In the genomic region with DNA sequence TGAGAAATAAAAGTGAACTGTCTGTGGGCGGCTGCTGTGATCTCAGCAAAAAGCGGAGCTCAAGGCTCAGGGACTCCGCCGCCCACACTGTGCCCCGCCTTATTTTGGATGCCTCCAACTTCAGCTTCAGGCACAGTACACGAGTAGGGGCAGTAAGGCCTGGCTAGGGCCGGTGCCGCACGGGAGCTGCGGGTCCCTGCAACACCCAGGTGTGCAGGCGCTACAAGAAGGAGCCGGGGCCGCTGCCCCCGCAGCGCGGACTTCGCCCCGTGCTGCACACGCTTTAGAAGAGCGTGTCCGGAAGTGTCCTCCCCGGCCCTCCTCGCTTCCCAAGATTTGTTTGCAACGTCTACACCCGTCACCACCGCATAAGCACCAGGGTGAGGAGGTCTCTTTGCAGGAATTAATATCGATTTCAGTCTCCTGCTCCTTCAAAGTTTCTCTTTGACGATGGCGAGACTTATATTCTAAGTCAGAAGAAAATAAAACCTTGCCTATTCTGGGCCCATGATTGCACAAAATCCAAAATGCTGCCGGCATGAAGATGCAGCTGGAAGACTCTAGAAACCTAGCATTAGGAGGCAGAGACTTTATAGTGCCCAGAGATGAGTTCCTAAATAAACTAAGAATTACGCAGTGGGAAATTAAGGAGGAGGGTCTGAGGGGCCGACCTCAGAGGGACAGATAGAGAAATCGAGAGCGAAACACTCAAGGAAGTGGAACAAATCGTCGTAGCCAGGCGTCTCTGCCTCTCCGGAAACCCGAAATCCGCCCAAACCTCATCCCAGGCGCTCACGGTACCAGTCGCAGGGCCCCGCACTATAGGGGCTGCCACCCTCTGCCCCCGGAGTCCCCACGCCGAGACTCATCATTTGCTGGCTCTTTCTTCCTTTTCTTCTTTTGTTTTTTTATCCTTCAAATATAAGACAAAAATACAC, we compare ENCODE assay signal across 12 cellular contexts. TPM values are rescaled to one million over a fixed set of nuclear protein-coding genes. Genes with fewer than 3 reads are reported as not detected.
A peak's percentile ranks its signal among the peaks of the same experiment; 100 is the strongest.
DNase-seq lines count a peak whose midpoint lies in the region; ATAC-seq, FAIRE-seq and TF ChIP-seq lines count a peak whose summit lies in the region.
"Had no signal": no experiment of that assay in that cellular context is flagged by ENCODE, and none has a peak within 500 bp of the region (broad histone marks: within the 10 kb centered on the region; RNA-seq: fewer than 3 reads in every experiment).

No MANE protein-coding gene starts in this region.

- POLR2A ChIA-PET in activated CD4-positive, alpha-beta memory T cell treated with anti-CD3 and anti-CD28 coated beads for 36 hours (lab: Charles Lee): no interaction called here
- POLR2A ChIA-PET in activated CD4-positive, alpha-beta memory T cell treated with anti-CD3 and anti-CD28 coated beads, Interleukin-2, amount 10 ng/mL, durations not matched to agents 7 days and 5 days (lab: Charles Lee): no interaction called here

- peaks cover 75% of the 10 kb centered on the region for H3K27me3 Mint-ChIP-seq in activated CD4-positive, alpha-beta memory T cell treated with anti-CD3 and anti-CD28 coated beads for 36 hours
- H3K27me3 Mint-ChIP-seq in activated CD4-positive, alpha-beta memory T cell treated with anti-CD3 and anti-CD28 coated beads, Interleukin-2, amount 10 ng/mL, durations not matched to agents 7 days and 5 days: peaks cover 73% of the 10 kb centered on the region
- peaks cover 86% of the 10 kb centered on the region for H3K27me3 Mint-ChIP-seq in activated T-cell treated with anti-CD3 and anti-CD28 coated beads, Interleukin-2, amount 50 U/mL, for 4 hours (ENCODE audit: low read depth)
- peaks cover 92% of the 10 kb centered on the region for H3K27me3 Mint-ChIP-seq in stimulated activated memory B cell treated with anti-CD40 and anti-IgM and Interleukin-4, amounts not matched to agents 10 μg/mL and 1 μg/mL and 100 μg/mL, for 72 hours

- no peak for FAIRE-seq in RCC 7860 (lab: Jason Lieb, UNC)

- H3K27me3 ChIP-seq in stomach: peaks cover 36 to 99% (median 71%) of the 10 kb centered on the region in 3 donors

- H3K27ac Mint-ChIP-seq in activated CD4-positive, alpha-beta memory T cell treated with anti-CD3 and anti-CD28 coated beads for 36 hours: no peak overlapping the region
- H3K27ac Mint-ChIP-seq in activated CD4-positive, alpha-beta memory T cell treated with anti-CD3 and anti-CD28 coated beads, Interleukin-2, amount 10 ng/mL, durations not matched to agents 7 days and 5 days: no peak overlapping the region
- no peak overlapping the region for H3K27ac Mint-ChIP-seq in stimulated activated memory B cell treated with anti-CD40 and anti-IgM and Interleukin-4, amounts not matched to agents 10 μg/mL and 1 μg/mL and 100 μg/mL, for 72 hours

- ATAC-seq in activated T-cell treated with anti-CD3 and anti-CD28 coated beads, Interleukin-2, amount 50 U/mL, for 4 hours: peak; percentile 19 to 32
- ATAC-seq in stimulated activated memory B cell treated with anti-CD40 and anti-IgM and Interleukin-4, amounts not matched to agents 10 μg/mL and 1 μg/mL and 100 μg/mL, for 72 hours: no peak

- peak overlapping the region; percentile 32 for H3K4me3 Mint-ChIP-seq in activated CD4-positive, alpha-beta memory T cell treated with anti-CD3 and anti-CD28 coated beads for 36 hours
- H3K4me3 Mint-ChIP-seq in activated CD4-positive, alpha-beta memory T cell treated with anti-CD3 and anti-CD28 coated beads, Interleukin-2, amount 10 ng/mL, durations not matched to agents 7 days and 5 days: no peak overlapping the region
- peak overlapping the region; percentile 50 for H3K4me3 Mint-ChIP-seq in activated T-cell treated with anti-CD3 and anti-CD28 coated beads, Interleukin-2, amount 50 U/mL, for 4 hours
- peak overlapping the region; percentile 33 for H3K4me3 Mint-ChIP-seq in stimulated activated memory B cell treated with anti-CD40 and anti-IgM and Interleukin-4, amounts not matched to agents 10 μg/mL and 1 μg/mL and 100 μg/mL, for 72 hours

- WGBS in stomach, 5 donors: 4 to 8% (median 5%) methylated on average over 41 to 47 of the region's 47 CpGs

- H3K27ac ChIP-seq in stomach: no peak overlapping the region
- H3K27ac ChIP-seq: SJSA1 had no signal

- intact Hi-C loops in activated CD4-positive, alpha-beta memory T cell treated with anti-CD3 and anti-CD28 coated beads for 36 hours (cut with micrococcal nuclease): no loop called here
- intact Hi-C loops in stomach (cut with DNase I; ENCODE audit: low total_unique reads): no loop called here

- TF ChIP-seq EP300 in stomach (IDR thresholded peaks at IDR 0.05): no peak

- H3K4me1 Mint-ChIP-seq in activated CD4-positive, alpha-beta memory T cell treated with anti-CD3 and anti-CD28 coated beads for 36 hours (ENCODE audit: low read depth): peaks cover 36% of the 10 kb centered on the region
- H3K4me1 Mint-ChIP-seq in activated CD4-positive, alpha-beta memory T cell treated with anti-CD3 and anti-CD28 coated beads, Interleukin-2, amount 10 ng/mL, durations not matched to agents 7 days and 5 days: peaks cover 9% of the 10 kb centered on the region
- peaks cover 31% of the 10 kb centered on the region for H3K4me1 Mint-ChIP-seq in activated T-cell treated with anti-CD3 and anti-CD28 coated beads, Interleukin-2, amount 50 U/mL, for 4 hours (ENCODE audit: low read depth)
- peaks cover 30% of the 10 kb centered on the region for H3K4me1 Mint-ChIP-seq in stimulated activated memory B cell treated with anti-CD40 and anti-IgM and Interleukin-4, amounts not matched to agents 10 μg/mL and 1 μg/mL and 100 μg/mL, for 72 hours

- CTCF ChIA-PET in activated CD4-positive, alpha-beta memory T cell treated with anti-CD3 and anti-CD28 coated beads for 36 hours (lab: Charles Lee): interaction anchor here (1.5 to 3.2 kb wide), 3 partner anchors 36 to 335 kb away, joined by 4 to 18 read pairs (median 9); no protein-coding TSS in a partner anchor
- CTCF ChIA-PET in activated CD4-positive, alpha-beta memory T cell treated with anti-CD3 and anti-CD28 coated beads, Interleukin-2, amount 10 ng/mL, durations not matched to agents 7 days and 5 days (lab: Charles Lee): interaction anchor here (1.3 to 1.8 kb wide), 3 partner anchors 32 to 43 kb away, joined by 3 to 11 read pairs (median 5); no protein-coding TSS in a partner anchor

- H3K4me3 ChIP-seq in stomach: peak overlapping the region in 2 of 4 donors; percentile 12 to 27
- H3K4me3 ChIP-seq: SJSA1 had no signal

- no peaks in the 10 kb centered on the region for H3K36me3 ChIP-seq in stomach
- H3K36me3 ChIP-seq: SJSA1 had no signal

- no peaks in the 10 kb centered on the region for H3K9me3 ChIP-seq in stomach
- H3K9me3 ChIP-seq: SJSA1 had no signal

- no peak for TF ChIP-seq POLR2A in stomach (IDR thresholded peaks at IDR 0.05)

- DNase-seq in activated CD4-positive, alpha-beta memory T cell treated with anti-CD3 and anti-CD28 coated beads for 36 hours: no peak
- DNase-seq in activated CD4-positive, alpha-beta memory T cell treated with anti-CD3 and anti-CD28 coated beads, Interleukin-2, amount 10 ng/mL, durations not matched to agents 7 days and 5 days: no peak
- no peak for DNase-seq in activated T-cell treated with anti-CD3 and anti-CD28 coated beads, Interleukin-2, amount 50 U/mL, for 4 hours
- DNase-seq in iPS-NIHi11 (ENCODE audit: low spot score) (peak; percentile 38), NCI-H2171 (lab: John Stamatoyannopoulos, UW) (no peak), RCC 7860 (ENCODE audit: low spot score) (no peak), stomach (no peak)
- DNase-seq: activated gamma-delta T cell, erythroblast, NCI-H2081 treated with DMSO at 0.1 percent for 48 hours had no signal

- no peak for TF ChIP-seq CTCF in stomach (IDR thresholded peaks at IDR 0.05)

- no peaks in the 10 kb centered on the region for H3K36me3 Mint-ChIP-seq in activated CD4-positive, alpha-beta memory T cell treated with anti-CD3 and anti-CD28 coated beads for 36 hours
- H3K36me3 Mint-ChIP-seq in activated CD4-positive, alpha-beta memory T cell treated with anti-CD3 and anti-CD28 coated beads, Interleukin-2, amount 10 ng/mL, durations not matched to agents 7 days and 5 days (ENCODE audit: low read depth): peaks cover 4% of the 10 kb centered on the region
- no peaks in the 10 kb centered on the region for H3K36me3 Mint-ChIP-seq in activated T-cell treated with anti-CD3 and anti-CD28 coated beads, Interleukin-2, amount 50 U/mL, for 4 hours (ENCODE audit: insufficient read depth)
- H3K36me3 Mint-ChIP-seq in stimulated activated memory B cell treated with anti-CD40 and anti-IgM and Interleukin-4, amounts not matched to agents 10 μg/mL and 1 μg/mL and 100 μg/mL, for 72 hours: peaks cover 5% of the 10 kb centered on the region

- H3K9me3 Mint-ChIP-seq in activated CD4-positive, alpha-beta memory T cell treated with anti-CD3 and anti-CD28 coated beads for 36 hours: no peaks in the 10 kb centered on the region
- H3K9me3 Mint-ChIP-seq in activated CD4-positive, alpha-beta memory T cell treated with anti-CD3 and anti-CD28 coated beads, Interleukin-2, amount 10 ng/mL, durations not matched to agents 7 days and 5 days: no peaks in the 10 kb centered on the region
- no peaks in the 10 kb centered on the region for H3K9me3 Mint-ChIP-seq in activated T-cell treated with anti-CD3 and anti-CD28 coated beads, Interleukin-2, amount 50 U/mL, for 4 hours
- H3K9me3 Mint-ChIP-seq in stimulated activated memory B cell treated with anti-CD40 and anti-IgM and Interleukin-4, amounts not matched to agents 10 μg/mL and 1 μg/mL and 100 μg/mL, for 72 hours: peaks cover 4% of the 10 kb centered on the region

- H3K4me1 ChIP-seq in stomach: peaks cover 11 to 41% (median 28%) of the 10 kb centered on the region in 4 donors
- H3K4me1 ChIP-seq: SJSA1 had no signal

RNA-seq across cellular contexts. Expression of a gene that starts 6.4 kb away (rescaled TPM):
- not detected for total RNA-seq in activated CD4-positive, alpha-beta memory T cell treated with anti-CD3 and anti-CD28 coated beads for 36 hours
- total RNA-seq in activated CD4-positive, alpha-beta memory T cell treated with anti-CD3 and anti-CD28 coated beads, Interleukin-2, amount 10 ng/mL, durations not matched to agents 7 days and 5 days: not detected
- total RNA-seq in activated T-cell treated with anti-CD3 and anti-CD28 coated beads, Interleukin-2, amount 50 U/mL, for 4 hours: not detected
- total RNA-seq in stomach: not detected
- polyA plus RNA-seq in stomach: not detected
- total RNA-seq: SJSA1 had no signal
